23 cellular contexts compared by ENCODE assay signal in the genomic region with DNA sequence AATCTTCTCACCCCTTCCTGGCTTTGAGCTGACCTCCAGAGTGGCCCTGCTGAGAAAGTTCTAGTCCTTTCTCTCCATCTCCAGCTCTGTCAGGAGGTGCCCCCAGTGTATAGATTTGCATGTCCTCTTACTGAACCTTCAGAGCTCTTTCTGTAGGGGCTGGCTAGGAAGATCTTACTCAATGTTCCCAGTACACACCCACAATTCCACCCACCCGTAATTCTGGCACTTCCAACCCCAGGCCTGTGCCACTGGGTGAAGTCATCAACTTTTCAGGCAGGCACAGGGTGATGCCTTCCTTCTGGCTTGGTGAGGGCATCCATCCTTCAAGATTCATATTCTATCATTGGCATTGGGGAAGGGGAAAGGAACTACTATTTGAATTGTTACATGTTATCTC.
"Had no signal": no experiment of that assay in that cellular context is flagged by ENCODE, and none has a peak within 500 bp of the region (broad histone marks: within the 10 kb centered on the region; RNA-seq: fewer than 3 reads in every experiment).

No MANE protein-coding gene starts in this region.

- H3K4me3 Mint-ChIP-seq: activated CD8-positive, alpha-beta memory T cell treated with anti-CD3 and anti-CD28 coated beads, Interleukin-2, amount 10 ng/mL, durations not matched to agents 7 days and 5 days; activated naive CD4-positive, alpha-beta T cell treated with anti-CD3 and anti-CD28 coated beads, Interleukin-2, amount 50 U/mL, for 24 hours; activated T-cell treated with anti-CD3 and anti-CD28 coated beads, Interleukin-2, amount 50 U/mL, for 24 hours; activated T-helper 1 cell treated with anti-CD3 and anti-CD28 coated beads, Interleukin-12 subunit alpha, Interleukin-12 subunit beta, Interleukin-2, Interleukin-4 antibody, amounts not matched to agents 30 ng/mL and 10 ng/mL and 1 ng/mL, durations not matched to agents 14 hours and 24 hours and 36 hours; T-helper 1 cell treated with Interleukin-12 subunit alpha and Interleukin-12 subunit beta and Interleukin-4 antibody, amounts not matched to agents 30 μg/mL and 1 μg/mL, for 36 hours had no signal

- H3K27me3 Mint-ChIP-seq: activated T-cell treated with anti-CD3 and anti-CD28 coated beads, Interleukin-2, amount 50 U/mL, for 24 hours had no signal

- DNase-seq: activated CD4-positive, alpha-beta T cell treated with anti-CD3 and anti-CD28 coated beads for 4 hours; activated CD4-positive, alpha-beta T cell treated with anti-CD3 and anti-CD28 coated beads, Interleukin-2, amount 50 U/mL, for 4 hours; activated CD8-positive, alpha-beta memory T cell treated with anti-CD3 and anti-CD28 coated beads, Interleukin-2, amount 10 ng/mL, durations not matched to agents 7 days and 5 days; activated effector memory CD4-positive, alpha-beta T cell treated with Interleukin-2 at 50 U/mL for 16 hours; activated naive CD4-positive, alpha-beta T cell; activated T-cell treated with anti-CD3 and anti-CD28 coated beads, Interleukin-2, amount 50 U/mL, for 24 hours; body of pancreas; Karpas-422; NCI-H1048; NCI-H1930; NCI-H2171 treated with DMSO at 0.1 percent for 48 hours; NCI-H226; NCI-H526; NCI-H82; Peyer's patch; SHP77 treated with DMSO at 0.1 percent for 48 hours had no signal

- H3K9me3 Mint-ChIP-seq: activated naive CD4-positive, alpha-beta T cell treated with anti-CD3 and anti-CD28 coated beads, Interleukin-2, amount 50 U/mL, for 24 hours; activated T-cell treated with anti-CD3 and anti-CD28 coated beads, Interleukin-2, amount 50 U/mL, for 24 hours; activated T-helper 1 cell treated with anti-CD3 and anti-CD28 coated beads, Interleukin-12 subunit alpha, Interleukin-12 subunit beta, Interleukin-2, Interleukin-4 antibody, amounts not matched to agents 30 ng/mL and 10 ng/mL and 1 ng/mL, durations not matched to agents 14 hours and 24 hours and 36 hours; T-helper 1 cell treated with Interleukin-12 subunit alpha and Interleukin-12 subunit beta and Interleukin-4 antibody, amounts not matched to agents 30 μg/mL and 1 μg/mL, for 36 hours had no signal

- ATAC-seq: activated CD4-positive, CD25-positive, alpha-beta regulatory T cell treated with anti-CD3 and anti-CD28 coated beads, Interleukin-2, amount 50 U/mL, for 24 hours; activated CD8-positive, alpha-beta memory T cell treated with anti-CD3 and anti-CD28 coated beads, Interleukin-2, amount 10 ng/mL, durations not matched to agents 7 days and 5 days; body of pancreas; K562 had no signal

- H3K27ac ChIP-seq: ascending aorta, body of pancreas, cardiac muscle cell, Peyer's patch had no signal

- H3K9me3 ChIP-seq: ascending aorta, body of pancreas, Peyer's patch had no signal

- H3K27ac Mint-ChIP-seq: activated CD8-positive, alpha-beta memory T cell treated with anti-CD3 and anti-CD28 coated beads, Interleukin-2, amount 10 ng/mL, durations not matched to agents 7 days and 5 days; activated naive CD4-positive, alpha-beta T cell treated with anti-CD3 and anti-CD28 coated beads, Interleukin-2, amount 50 U/mL, for 24 hours; activated T-cell treated with anti-CD3 and anti-CD28 coated beads, Interleukin-2, amount 50 U/mL, for 24 hours; activated T-helper 1 cell treated with anti-CD3 and anti-CD28 coated beads, Interleukin-12 subunit alpha, Interleukin-12 subunit beta, Interleukin-2, Interleukin-4 antibody, amounts not matched to agents 30 ng/mL and 10 ng/mL and 1 ng/mL, durations not matched to agents 14 hours and 24 hours and 36 hours; T-helper 1 cell treated with Interleukin-12 subunit alpha and Interleukin-12 subunit beta and Interleukin-4 antibody, amounts not matched to agents 30 μg/mL and 1 μg/mL, for 36 hours had no signal

- H3K4me1 ChIP-seq: ascending aorta, body of pancreas, Peyer's patch had no signal

- H3K4me1 Mint-ChIP-seq: activated CD8-positive, alpha-beta memory T cell treated with anti-CD3 and anti-CD28 coated beads, Interleukin-2, amount 10 ng/mL, durations not matched to agents 7 days and 5 days; activated naive CD4-positive, alpha-beta T cell treated with anti-CD3 and anti-CD28 coated beads, Interleukin-2, amount 50 U/mL, for 24 hours had no signal

- H3K4me3 ChIP-seq: ascending aorta, body of pancreas, cardiac muscle cell, K562, Peyer's patch had no signal

- H3K36me3 ChIP-seq: ascending aorta, cardiac muscle cell, Peyer's patch had no signal

- H3K27me3 ChIP-seq: ascending aorta, body of pancreas, cardiac muscle cell, Peyer's patch had no signal
